In the genomic region with DNA sequence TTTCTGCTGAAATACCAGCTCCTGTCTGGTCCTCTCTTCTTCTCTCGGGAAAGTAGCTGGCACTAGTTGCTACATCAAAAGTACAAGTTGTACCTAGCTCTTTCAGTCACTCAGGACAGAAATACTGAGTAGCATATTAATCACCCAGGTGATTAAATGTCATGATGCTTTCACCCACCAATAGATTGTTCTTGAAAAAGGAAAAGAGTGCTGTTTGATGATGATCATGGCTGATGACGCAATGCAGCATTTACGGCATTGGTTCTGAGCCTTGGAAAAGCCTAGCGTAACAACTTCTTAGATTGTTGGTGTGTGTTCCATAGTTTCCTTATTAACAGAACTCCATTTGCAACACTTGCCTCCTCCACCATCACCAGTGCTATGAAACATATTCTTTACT, we compare ENCODE assay signal across 33 cellular contexts.
"Had no signal": no experiment of that assay in that cellular context is flagged by ENCODE, and none has a peak within 500 bp of the region (broad histone marks: within the 10 kb centered on the region; RNA-seq: fewer than 3 reads in every experiment).

No MANE protein-coding gene starts in this region.

- H3K9me3 Mint-ChIP-seq: activated B cell treated with CpG ODN at 0.5 μM for 24 hours; activated naive CD8-positive, alpha-beta T cell treated with anti-CD3 and anti-CD28 coated beads for 36 hours; activated naive CD8-positive, alpha-beta T cell treated with anti-CD3 and anti-CD28 coated beads, Interleukin-2, amount 50 U/mL, for 24 hours; dendritic cell treated with granulocyte-macrophage colony-stimulating factor and Interleukin-4, amounts not matched to agents 40 ng/mL and 50 ng/mL, for 4 days; endodermal cell had no signal

- H3K36me3 Mint-ChIP-seq: activated naive CD8-positive, alpha-beta T cell treated with anti-CD3 and anti-CD28 coated beads for 36 hours had no signal

- DNase-seq: activated B cell treated with CpG ODN at 0.5 μM for 24 hours; activated CD4-positive, alpha-beta T cell treated with anti-CD3 and anti-CD28 coated beads for 48 hours; activated CD4-positive, alpha-beta T cell treated with anti-CD3 and anti-CD28 coated beads, Interleukin-2, amount 50 U/mL, for 1 hour; activated CD4-positive, alpha-beta T cell treated with anti-CD3 and anti-CD28 coated beads, Interleukin-2, amount 50 U/mL, for 48 hours; activated CD8-positive, alpha-beta memory T cell treated with anti-CD3 and anti-CD28 coated beads for 24 hours; activated CD8-positive, alpha-beta T cell treated with anti-CD3 and anti-CD28 coated beads for 36 hours; activated effector memory CD4-positive, alpha-beta T cell treated with Interleukin-2 at 50 U/mL for 16 hours; activated gamma-delta T cell treated with Interleukin-2 at 50 U/mL for 16 hours; activated naive CD4-positive, alpha-beta T cell treated with anti-CD3 and anti-CD28 coated beads, Interleukin-2, amount 50 U/mL, for 16 hours; activated naive CD4-positive, alpha-beta T cell treated with Interleukin-2 at 50 U/mL for 16 hours; activated naive CD8-positive, alpha-beta T cell treated with anti-CD3 and anti-CD28 coated beads for 36 hours; activated naive CD8-positive, alpha-beta T cell treated with anti-CD3 and anti-CD28 coated beads, Interleukin-2, amount 50 U/mL, for 24 hours; activated T-cell treated with anti-CD3 and anti-CD28 coated beads, Interleukin-2, amount 50 U/mL, for 4 hours; adrenal gland; amygdala; aorta; dorsolateral prefrontal cortex; effector memory CD4-positive, alpha-beta T cell; endodermal cell; esophagus squamous epithelium; glutamatergic neuron; heart left ventricle; T-helper 1 cell; T-helper 17 cell; T1000; WERI-Rb-1 had no signal

- H3K9me3 ChIP-seq: adrenal gland, body of pancreas, esophagus squamous epithelium, heart left ventricle had no signal

- H3K27me3 Mint-ChIP-seq: activated B cell treated with CpG ODN at 0.5 μM for 24 hours; activated CD8-positive, alpha-beta T cell treated with anti-CD3 and anti-CD28 coated beads for 36 hours; activated naive CD8-positive, alpha-beta T cell treated with anti-CD3 and anti-CD28 coated beads for 36 hours; activated naive CD8-positive, alpha-beta T cell treated with anti-CD3 and anti-CD28 coated beads, Interleukin-2, amount 50 U/mL, for 24 hours; activated T-helper 17 cell treated with anti-CD3 and anti-CD28 coated beads, Interleukin-2, amount 50 U/mL, for 72 hours; central memory CD8-positive, alpha-beta T cell; dendritic cell treated with granulocyte-macrophage colony-stimulating factor and Interleukin-4, amounts not matched to agents 40 ng/mL and 50 ng/mL, for 4 days; T-helper 17 cell had no signal

- H3K27ac ChIP-seq: adrenal gland, body of pancreas, coronary artery, dorsolateral prefrontal cortex, esophagus squamous epithelium, heart left ventricle, WERI-Rb-1 had no signal

- H3K4me3 ChIP-seq: adrenal gland, body of pancreas, coronary artery, dorsolateral prefrontal cortex, esophagus squamous epithelium, heart left ventricle had no signal

- H3K27me3 ChIP-seq: adrenal gland, body of pancreas, dorsolateral prefrontal cortex, esophagus squamous epithelium, heart left ventricle had no signal

- H3K27ac Mint-ChIP-seq: activated B cell treated with CpG ODN at 0.5 μM for 24 hours; activated CD8-positive, alpha-beta T cell treated with anti-CD3 and anti-CD28 coated beads for 36 hours; activated naive CD8-positive, alpha-beta T cell treated with anti-CD3 and anti-CD28 coated beads for 36 hours; activated naive CD8-positive, alpha-beta T cell treated with anti-CD3 and anti-CD28 coated beads, Interleukin-2, amount 50 U/mL, for 24 hours; activated T-helper 17 cell treated with anti-CD3 and anti-CD28 coated beads, Interleukin-2, amount 50 U/mL, for 72 hours; dendritic cell treated with granulocyte-macrophage colony-stimulating factor and Interleukin-4, amounts not matched to agents 40 ng/mL and 50 ng/mL, for 4 days; endodermal cell; T-helper 17 cell; T-helper 2 cell treated with Interferon-gamma antibody and Interleukin-4, amounts not matched to agents 5 μg/mL and 100 μg/mL, for 36 hours had no signal

- H3K4me1 Mint-ChIP-seq: activated B cell treated with CpG ODN at 0.5 μM for 24 hours; activated naive CD8-positive, alpha-beta T cell treated with anti-CD3 and anti-CD28 coated beads for 36 hours; activated naive CD8-positive, alpha-beta T cell treated with anti-CD3 and anti-CD28 coated beads, Interleukin-2, amount 50 U/mL, for 24 hours; activated T-helper 17 cell treated with anti-CD3 and anti-CD28 coated beads, Interleukin-2, amount 50 U/mL, for 72 hours; central memory CD8-positive, alpha-beta T cell; T-helper 17 cell had no signal

- H3K4me3 Mint-ChIP-seq: activated B cell treated with CpG ODN at 0.5 μM for 24 hours; activated CD8-positive, alpha-beta T cell treated with anti-CD3 and anti-CD28 coated beads for 36 hours; activated naive CD8-positive, alpha-beta T cell treated with anti-CD3 and anti-CD28 coated beads for 36 hours; activated naive CD8-positive, alpha-beta T cell treated with anti-CD3 and anti-CD28 coated beads, Interleukin-2, amount 50 U/mL, for 24 hours; activated T-cell treated with anti-CD3 and anti-CD28 coated beads, Interleukin-2, amount 50 U/mL, for 4 hours; activated T-helper 17 cell treated with anti-CD3 and anti-CD28 coated beads, Interleukin-2, amount 50 U/mL, for 72 hours; central memory CD8-positive, alpha-beta T cell; dendritic cell treated with granulocyte-macrophage colony-stimulating factor and Interleukin-4, amounts not matched to agents 40 ng/mL and 50 ng/mL, for 4 days; endodermal cell; T-helper 17 cell; T-helper 2 cell treated with Interferon-gamma antibody and Interleukin-4, amounts not matched to agents 5 μg/mL and 100 μg/mL, for 36 hours had no signal

- H3K4me1 ChIP-seq: adrenal gland, body of pancreas, esophagus squamous epithelium, heart left ventricle had no signal

- H3K36me3 ChIP-seq: adrenal gland, esophagus squamous epithelium, heart left ventricle, WERI-Rb-1 had no signal

- ATAC-seq: activated CD4-positive, CD25-positive, alpha-beta regulatory T cell treated with anti-CD3 and anti-CD28 coated beads, Interleukin-2, amount 50 U/mL, for 24 hours; activated CD8-positive, alpha-beta T cell treated with anti-CD3 and anti-CD28 coated beads for 36 hours; activated naive CD8-positive, alpha-beta T cell treated with anti-CD3 and anti-CD28 coated beads, Interleukin-2, amount 50 U/mL, for 24 hours; activated T-cell treated with anti-CD3 and anti-CD28 coated beads, Interleukin-2, amount 50 U/mL, for 4 hours; activated T-helper 17 cell treated with anti-CD3 and anti-CD28 coated beads, Interleukin-2, amount 50 U/mL, for 72 hours; heart left ventricle; T-helper 17 cell had no signal
